ENCODE assay signal across 8 cellular contexts in genomic region chr12:96434107-96434506, GRCh38. TPM values are rescaled to one million over a fixed set of nuclear protein-coding genes. Genes with fewer than 3 reads are reported as not detected.
DNase-seq lines count a peak whose midpoint lies in the region; ATAC-seq lines count a peak whose summit lies in the region.

No MANE protein-coding gene starts in this region.

- intact Hi-C loops in left ventricle myocardium superior (cut with micrococcal nuclease), result no loop called here

- peak; percentile 72 for DNase-seq in activated CD4-positive, alpha-beta T cell treated with anti-CD3 and anti-CD28 coated beads for 48 hours
- DNase-seq in fibroblast of gingiva (ENCODE audit: low read depth) (peak; percentile 90), left ventricle myocardium superior (no peak), cerebellar nuclear complex (lab: John Stamatoyannopoulos, UW) (no peak)
- DNase-seq in stimulated activated CD8-positive, alpha-beta memory T cell treated with anti-CD3 and anti-CD28 coated beads, Interleukin-7, amount 100 ng/mL, for 48 hours (ENCODE audit: extremely low read depth in 1 of 2, low read depth in 1 of 2), result peak; percentile 20 to 66

- peak; percentile 58 for ATAC-seq in GM19025 (IDR thresholded peaks at IDR 0.05; ENCODE audit: low read depth, unreplicated experiment)
- ATAC-seq in HG03520 (IDR thresholded peaks at IDR 0.05; ENCODE audit: unreplicated experiment), result peak; percentile 61
- ATAC-seq in left ventricle myocardium superior, result no peak
- no peak for ATAC-seq in HG03571 (IDR thresholded peaks at IDR 0.05; ENCODE audit: unreplicated experiment)

RNA-seq across cellular contexts. Expression of gene CDK17, which starts 33.9 kb away (rescaled TPM):
- total RNA-seq in left ventricle myocardium superior, result 16.6 TPM

RNA-seq across cellular contexts. Expression of gene CFAP54, which starts 55.3 kb away (rescaled TPM):
- 0.10 TPM for total RNA-seq in left ventricle myocardium superior

Comparison
In these comparisons a context has a peak if more than half of its experiments do, and no peak if none do; other contexts are left out.
1. ATAC-seq: peak in GM19025 (single experiment) and HG03520 (single experiment); none in left ventricle myocardium superior (single experiment) and HG03571 (single experiment).
2. DNase-seq: peak in activated CD4-positive, alpha-beta T cell treated with anti-CD3 and anti-CD28 coated beads for 48 hours (single experiment), fibroblast of gingiva (single experiment) and stimulated activated CD8-positive, alpha-beta memory T cell treated with anti-CD3 and anti-CD28 coated beads, Interleukin-7, amount 100 ng/mL, for 48 hours (2 of 2); none in left ventricle myocardium superior (single experiment) and cerebellar nuclear complex (0 of 2).